In the genomic region with DNA sequence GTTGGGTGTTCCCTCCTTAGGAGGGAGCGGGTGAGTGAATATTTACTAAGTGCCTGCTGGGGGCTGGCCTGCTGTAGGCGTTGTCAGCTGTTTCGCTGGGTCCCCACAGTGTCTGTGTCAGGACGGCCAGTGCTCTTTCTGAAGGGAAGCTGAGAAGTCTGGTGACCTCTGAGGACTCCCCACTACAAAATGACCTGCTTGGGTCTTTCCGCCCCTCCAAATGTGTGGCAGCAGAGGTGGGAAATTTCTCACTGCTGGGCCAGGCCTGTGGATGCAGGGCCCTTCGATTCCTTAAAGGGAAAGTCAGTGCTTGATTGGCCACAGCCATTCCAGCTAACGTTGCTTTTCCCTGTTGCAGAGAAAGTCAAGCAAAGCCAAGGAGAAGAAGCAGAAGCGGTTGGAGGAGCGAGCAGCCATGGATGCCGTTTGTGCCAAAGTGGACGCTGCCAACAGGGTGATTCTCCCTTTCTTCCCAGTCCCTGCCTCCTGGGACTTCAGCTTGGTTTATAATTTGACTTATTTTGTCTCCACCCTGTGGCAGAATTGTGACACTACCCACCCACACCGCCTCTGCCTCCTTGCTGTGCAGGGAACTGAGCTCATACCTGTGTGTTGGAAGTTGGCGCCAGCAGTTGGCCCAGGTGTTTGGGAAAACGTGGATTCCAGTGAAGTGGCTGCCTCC, we compare ENCODE assay signal across 8 cellular contexts. TPM values are rescaled to one million over a fixed set of nuclear protein-coding genes. Genes with fewer than 3 reads are reported as not detected.
DNase-seq lines count a peak whose midpoint lies in the region; ATAC-seq and TF ChIP-seq lines count a peak whose summit lies in the region.

No MANE protein-coding gene starts in this region.

- H3K9me3 ChIP-seq in SJSA1 (replicated peaks) (no peaks in the 10 kb centered on the region), adipocyte (ENCODE audit: control insufficient read depth, low read length) (no peaks in the 10 kb centered on the region), cardiac muscle cell (ENCODE audit: low read depth) (no peaks in the 10 kb centered on the region), parathyroid adenoma (ENCODE audit: control insufficient read depth, low read length) (no peaks in the 10 kb centered on the region)

- ATAC-seq in HG03097 (IDR thresholded peaks at IDR 0.05; ENCODE audit: low FRiP score, unreplicated experiment) = no peak
- no peak for ATAC-seq in HG03565 (IDR thresholded peaks at IDR 0.05; ENCODE audit: unreplicated experiment)

- no peak overlapping the region for H3K4me3 ChIP-seq in SJSA1
- H3K4me3 ChIP-seq in adipocyte (ENCODE audit: low read length) = peak overlapping the region; percentile 57
- H3K4me3 ChIP-seq in cardiac muscle cell = no peak overlapping the region
- no peak overlapping the region for H3K4me3 ChIP-seq in parathyroid adenoma (ENCODE audit: low read depth, low read length)

- H3K4me2 ChIP-seq in parathyroid adenoma (ENCODE audit: low read length) = peak overlapping the region; percentile 33

- peaks cover 3% of the 10 kb centered on the region for H3K79me2 ChIP-seq in parathyroid adenoma

- H2AFZ ChIP-seq in parathyroid adenoma = peak overlapping the region; percentile 42

- DNase-seq in Daoy (ENCODE audit: low read depth) (peak; percentile 59), LoVo (ENCODE audit: low spot score) (peak; percentile 51), SJSA1 (ENCODE audit: low read depth in 1 of 2, low spot score in 2 of 2) (peak; percentile 66 to 72), adipocyte (ENCODE audit: low read depth) (peak; percentile 87), cardiac muscle cell (ENCODE audit: low read depth in 1 of 2, low spot score in 1 of 2) (peak; percentile 81 to 83)

- no peak overlapping the region for H3K27ac ChIP-seq in SJSA1
- peak overlapping the region; percentile 90 for H3K27ac ChIP-seq in cardiac muscle cell
- peak overlapping the region; percentile 77 for H3K27ac ChIP-seq in parathyroid adenoma

- H3K9ac ChIP-seq in adipocyte (ENCODE audit: low read length) = peak overlapping the region; percentile 73
- no peak overlapping the region for H3K9ac ChIP-seq in parathyroid adenoma

- H3K36me3 ChIP-seq in SJSA1 (peaks cover 64% of the 10 kb centered on the region), adipocyte (ENCODE audit: control insufficient read depth, insufficient read depth, low read length, severe bottlenecking) (peaks cover 10% of the 10 kb centered on the region), cardiac muscle cell (peaks cover 20% of the 10 kb centered on the region), parathyroid adenoma (ENCODE audit: control insufficient read depth, insufficient read depth, low read length) (no peaks in the 10 kb centered on the region)

- H3K27me3 ChIP-seq in SJSA1 (replicated peaks) = no peaks in the 10 kb centered on the region
- no peaks in the 10 kb centered on the region for H3K27me3 ChIP-seq in adipocyte (replicated peaks; ENCODE audit: control insufficient read depth, insufficient read depth, low read length)
- no peaks in the 10 kb centered on the region for H3K27me3 ChIP-seq in cardiac muscle cell
- H3K27me3 ChIP-seq in parathyroid adenoma (ENCODE audit: control insufficient read depth, insufficient read depth, low read length) = no peaks in the 10 kb centered on the region

- H3K4me1 ChIP-seq in SJSA1 (replicated peaks) = peaks cover 4% of the 10 kb centered on the region
- H3K4me1 ChIP-seq in adipocyte (ENCODE audit: control insufficient read depth, insufficient read depth, low read length) = peaks cover 20% of the 10 kb centered on the region
- H3K4me1 ChIP-seq in cardiac muscle cell (ENCODE audit: low read depth) = peaks cover 27% of the 10 kb centered on the region
- H3K4me1 ChIP-seq in parathyroid adenoma = peaks cover 9% of the 10 kb centered on the region

- TF ChIP-seq CTCF in cardiac muscle cell (IDR thresholded peaks at IDR 0.05; ENCODE audit: low read depth, low read length) (peak; percentile 65), parathyroid adenoma (IDR thresholded peaks at IDR 0.05) (peak; percentile 52)

RNA-seq across cellular contexts. Expression of gene NAA40, which starts 6.8 kb away (rescaled TPM):
- 12.6 and 17.5 TPM in 2 replicates for total RNA-seq in Daoy (2014; rRNA removed; shearing (Covaris generic))
- total RNA-seq in SJSA1 (2014; rRNA removed; shearing (Covaris generic)) = 21.4 and 39.9 TPM in 2 replicates
- 56.7 and 82.7 TPM in 2 replicates for total RNA-seq in cardiac muscle cell
- 59.1 and 60.9 TPM in 2 replicates for polyA plus RNA-seq in cardiac muscle cell

RNA-seq across cellular contexts. Expression of gene RCOR2, which starts 28.7 kb away (rescaled TPM):
- 0.36 and 0.80 TPM in 2 replicates for total RNA-seq in Daoy (2014; rRNA removed; shearing (Covaris generic))
- total RNA-seq in SJSA1 (2014; rRNA removed; shearing (Covaris generic)) = 1.5 and 1.6 TPM in 2 replicates
- 73.5 and 74.2 TPM in 2 replicates for total RNA-seq in cardiac muscle cell
- 34.7 and 41.0 TPM in 2 replicates for polyA plus RNA-seq in cardiac muscle cell

RNA-seq across cellular contexts. Expression of gene COX8A, which starts 28.8 kb away (rescaled TPM):
- total RNA-seq in Daoy (2014; rRNA removed; shearing (Covaris generic)) = 361 and 414 TPM in 2 replicates
- total RNA-seq in SJSA1 (2014; rRNA removed; shearing (Covaris generic)) = 1,062 and 2,110 TPM in 2 replicates
- 712 and 1,446 TPM in 2 replicates for total RNA-seq in cardiac muscle cell
- polyA plus RNA-seq in cardiac muscle cell = 789 and 1,014 TPM in 2 replicates

RNA-seq across cellular contexts. Expression of gene OTUB1, which starts 40.6 kb away (rescaled TPM):
- 30.7 and 36.9 TPM in 2 replicates for total RNA-seq in Daoy (2014; rRNA removed; shearing (Covaris generic))
- total RNA-seq in SJSA1 (2014; rRNA removed; shearing (Covaris generic)) = 35.6 and 69.7 TPM in 2 replicates
- 119 and 183 TPM in 2 replicates for total RNA-seq in cardiac muscle cell
- polyA plus RNA-seq in cardiac muscle cell = 226 and 269 TPM in 2 replicates

Comparison
In these comparisons a context has a peak if more than half of its experiments do, and no peak if none do; other contexts are left out.
1. RNA of gene RCOR2, which starts 28.7 kb away (total RNA-seq): 73.5 to 74.2 TPM in cardiac muscle cell; 1.5 to 1.6 TPM in SJSA1 and 0.36 to 0.80 TPM in Daoy; every median in the first group is over 10 times any median in the second.
2. Peak in every context shown above with its lines, with median percentiles within 50 percentile points of each other: DNase-seq.